8 cellular contexts compared by ENCODE assay signal in genomic region chr11:325796-326591, GRCh38. TPM values are rescaled to one million over a fixed set of nuclear protein-coding genes. Genes with fewer than 3 reads are reported as not detected.
DNase-seq lines count a peak whose midpoint lies in the region; ATAC-seq lines count a peak whose summit lies in the region.

No MANE protein-coding gene starts in this region.

- H3K9ac ChIP-seq in neuronal stem cell (ENCODE audit: low read depth, low read length, poor library complexity), result no peak overlapping the region

- no peak overlapping the region for H3K23ac ChIP-seq in neuronal stem cell (ENCODE audit: low read depth, low read length, poor library complexity)

- peaks cover 33% of the 10 kb centered on the region for H3K4me1 ChIP-seq in effector memory CD4-positive, alpha-beta T cell (ENCODE audit: control insufficient read depth, insufficient read depth, low read length, poor library complexity, severe bottlenecking)
- peaks cover 3 to 24% of the 10 kb centered on the region in 2 donors for H3K4me1 ChIP-seq in neuronal stem cell (ENCODE audit: control insufficient read depth in 2 of 2, insufficient read depth in 1 of 2, low read depth in 1 of 2, low read length in 2 of 2)

- no peak overlapping the region for H4K8ac ChIP-seq in neuronal stem cell (ENCODE audit: low read depth, low read length)

- WGBS in neuronal stem cell (ENCODE audit: extremely low coverage in 2 of 2, insufficient read length in 2 of 2, insufficient replicate concordance in 1 of 2), 2 donors, result no CpG with 5 or more reads among the region's 30 CpGs

- peak overlapping the region; percentile 4 for H3K4ac ChIP-seq in neuronal stem cell (ENCODE audit: low read length)

- H3K27me3 ChIP-seq in effector memory CD4-positive, alpha-beta T cell (replicated peaks; ENCODE audit: control insufficient read depth, insufficient read depth, low read length, poor library complexity, severe bottlenecking), result no peaks in the 10 kb centered on the region
- no peaks in the 10 kb centered on the region for H3K27me3 ChIP-seq in neuronal stem cell (ENCODE audit: control insufficient read depth in 3 of 3, insufficient read depth in 3 of 3, low read depth in 1 of 3, low read length in 3 of 3)

- no peaks in the 10 kb centered on the region for H3K9me3 ChIP-seq in effector memory CD4-positive, alpha-beta T cell (ENCODE audit: control insufficient read depth, low read length)
- H3K9me3 ChIP-seq in neuronal stem cell (replicated peaks in 1 of 2; ENCODE audit: control insufficient read depth in 2 of 2, insufficient read depth in 1 of 2, low read depth in 1 of 2, low read length in 2 of 2), result no peaks in the 10 kb centered on the region

- peak overlapping the region; percentile 60 for H2BK15ac ChIP-seq in neuronal stem cell (ENCODE audit: low read length)

- no peaks in the 10 kb centered on the region for H3K79me1 ChIP-seq in neuronal stem cell (ENCODE audit: low read depth, low read length)

- H2AFZ ChIP-seq in neuronal stem cell (ENCODE audit: low read length), result peak overlapping the region; percentile 74

- H3K18ac ChIP-seq in neuronal stem cell (ENCODE audit: low read length), result peak overlapping the region; percentile 81

- ATAC-seq in left cardiac atrium, result no peak
- no peak for ATAC-seq in GM18858 (IDR thresholded peaks at IDR 0.05; ENCODE audit: unreplicated experiment)
- no peak for ATAC-seq in GM21825 (IDR thresholded peaks at IDR 0.05; ENCODE audit: unreplicated experiment)
- no peak for ATAC-seq in GM19328 (IDR thresholded peaks at IDR 0.05; ENCODE audit: unreplicated experiment)
- no peak for ATAC-seq in GM21528 (IDR thresholded peaks at IDR 0.05; ENCODE audit: low FRiP score, unreplicated experiment)

- peak overlapping the region; percentile 100 for H2AK5ac ChIP-seq in neuronal stem cell (ENCODE audit: low read depth, low read length)

- no peak overlapping the region for H3K4me2 ChIP-seq in neuronal stem cell (ENCODE audit: insufficient read depth, low read length, poor library complexity, severe bottlenecking)

- H2BK120ac ChIP-seq in neuronal stem cell (ENCODE audit: low read depth, low read length), result peak overlapping the region; percentile 76

- DNase-seq in cardiac septum (ENCODE audit: low spot score) (peak; percentile 85), left cardiac atrium (no peak), neuronal stem cell (ENCODE audit: low spot score) (no peak)
- no peak for DNase-seq in effector memory CD4-positive, alpha-beta T cell

- peak overlapping the region; percentile 74 for H3K27ac ChIP-seq in effector memory CD4-positive, alpha-beta T cell (ENCODE audit: insufficient read depth, low read length, poor library complexity, severe bottlenecking)
- H3K27ac ChIP-seq in neuronal stem cell (replicated peaks; ENCODE audit: low read length), result no peak overlapping the region

- no peak overlapping the region for H4K91ac ChIP-seq in neuronal stem cell (ENCODE audit: low read depth, low read length, poor library complexity)

- no peak overlapping the region for H3K14ac ChIP-seq in neuronal stem cell (ENCODE audit: low read length)

- no peak overlapping the region for H3K4me3 ChIP-seq in effector memory CD4-positive, alpha-beta T cell (ENCODE audit: insufficient read depth, low read depth, low read length, poor library complexity, severe bottlenecking)
- H3K4me3 ChIP-seq in neuronal stem cell (ENCODE audit: low read length in 2 of 2), result no peak overlapping the region

- intact Hi-C loops in cardiac septum (cut with DNase I), result no loop called here
- intact Hi-C loops in left cardiac atrium (cut with DNase I), result no loop called here

- H2BK5ac ChIP-seq in neuronal stem cell (ENCODE audit: low read length), result peak overlapping the region; percentile 54

- H3K36me3 ChIP-seq in effector memory CD4-positive, alpha-beta T cell (ENCODE audit: control insufficient read depth, insufficient read depth, low read length), result no peaks in the 10 kb centered on the region
- no peaks in the 10 kb centered on the region for H3K36me3 ChIP-seq in neuronal stem cell (replicated peaks in 1 of 2; ENCODE audit: control insufficient read depth in 2 of 2, insufficient read depth in 2 of 2, low read length in 2 of 2)

- no peak overlapping the region for H2BK12ac ChIP-seq in neuronal stem cell (ENCODE audit: low read length)

RNA-seq across cellular contexts. Expression of gene IFITM3, which starts 5.3 kb away (rescaled TPM):
- 260 TPM for total RNA-seq in cardiac septum
- 100 to 1,000 TPM; 669 to 779 TPM for total RNA-seq in left cardiac atrium
- polyA plus RNA-seq in neuronal stem cell (2013, experiment 1 of 2), result 629 TPM
- polyA plus RNA-seq in neuronal stem cell (2013, experiment 2 of 2), result 604 TPM

RNA-seq across cellular contexts. Expression of gene IFITM1, which starts 12.2 kb away (rescaled TPM):
- 123 TPM for total RNA-seq in cardiac septum
- total RNA-seq in left cardiac atrium, result 100 to 1,000 TPM; 151 to 215 TPM
- polyA plus RNA-seq in neuronal stem cell (2013, experiment 1 of 2), result 171 TPM
- 162 TPM for polyA plus RNA-seq in neuronal stem cell (2013, experiment 2 of 2)

RNA-seq across cellular contexts. Expression of gene IFITM2, which starts 18.4 kb away (rescaled TPM):
- 215 TPM for total RNA-seq in cardiac septum
- total RNA-seq in left cardiac atrium, result 100 to 1,000 TPM; 420 to 494 TPM
- polyA plus RNA-seq in neuronal stem cell (2013, experiment 1 of 2), result 660 TPM
- 657 TPM for polyA plus RNA-seq in neuronal stem cell (2013, experiment 2 of 2)

RNA-seq across cellular contexts. Expression of gene IFITM5, which starts 26.7 kb away (rescaled TPM):
- total RNA-seq in cardiac septum (not detected), left cardiac atrium (not detected)
- polyA plus RNA-seq in neuronal stem cell (2013, experiment 1 of 2), result not detected
- polyA plus RNA-seq in neuronal stem cell (2013, experiment 2 of 2), result 0.06 TPM

RNA-seq across cellular contexts. Expression of gene PGGHG, which starts 37.1 kb away (rescaled TPM):
- total RNA-seq in cardiac septum (11.0 TPM), left cardiac atrium (10 to 100 TPM; 10.8 to 15.8 TPM)
- polyA plus RNA-seq in neuronal stem cell (2013, experiment 1 of 2), result 50.4 TPM
- 48.9 TPM for polyA plus RNA-seq in neuronal stem cell (2013, experiment 2 of 2)
